In the genomic region with DNA sequence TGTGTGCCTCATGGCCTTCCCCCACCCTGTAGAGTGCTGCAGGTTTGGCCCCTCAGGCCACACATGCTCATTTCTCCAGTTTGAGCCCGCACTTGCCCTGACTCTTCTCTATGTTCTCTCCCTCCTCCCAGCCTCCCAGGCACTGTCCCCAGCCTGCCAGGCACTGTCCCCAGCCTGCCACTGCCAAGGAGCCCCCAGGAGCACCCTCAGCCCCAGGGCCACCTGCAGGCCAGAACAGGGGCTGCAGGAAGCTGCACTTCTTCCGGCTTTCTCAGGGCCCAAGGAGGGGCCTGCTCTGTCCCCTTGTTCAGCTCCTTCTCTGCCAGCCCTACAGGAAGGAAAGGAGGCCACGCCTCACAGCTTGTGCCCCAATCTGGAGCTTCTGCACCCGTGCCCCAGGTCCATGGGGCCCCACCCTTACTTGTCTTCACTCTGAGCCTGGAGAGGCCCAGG, we compare ENCODE assay signal across 11 cellular contexts. TPM values are rescaled to one million over a fixed set of nuclear protein-coding genes. Genes with fewer than 3 reads are reported as not detected.
DNase-seq lines count a peak whose midpoint lies in the region; ATAC-seq and TF ChIP-seq lines count a peak whose summit lies in the region.
"Had no signal": no experiment of that assay in that cellular context is flagged by ENCODE, and none has a peak within 500 bp of the region (broad histone marks: within the 10 kb centered on the region; RNA-seq: fewer than 3 reads in every experiment).

No MANE protein-coding gene starts in this region.

- no peak overlapping the region for H3K4me3 ChIP-seq in NT2/D1 (ENCODE audit: insufficient read length, low read depth)
- no peak overlapping the region for H3K4me3 ChIP-seq in epithelial cell of proximal tubule (ENCODE audit: low read depth, low read length)
- H3K4me3 ChIP-seq: heart left ventricle had no signal

- no peak for DNase-seq in activated CD8-positive, alpha-beta T cell treated with anti-CD3 and anti-CD28 coated beads for 36 hours
- no peak for DNase-seq in activated CD8-positive, alpha-beta T cell treated with anti-CD3 and anti-CD28 coated beads, Interleukin-2, amount 10 ng/mL, durations not matched to agents 7 days and 5 days
- DNase-seq in NT2/D1 (ENCODE audit: low read depth, low spot score) (no peak), epithelial cell of proximal tubule (ENCODE audit: low read depth) (no peak), NCI-H1105 (lab: John Stamatoyannopoulos, UW) (no peak)
- DNase-seq in stimulated activated effector memory CD8-positive, alpha-beta T cell treated with anti-CD3 and anti-CD28 coated beads, Interleukin-12 subunit alpha, Interleukin-12 subunit beta, amount 100 ng/mL, for 72 hours (ENCODE audit: low spot score in 2 of 2): peak in 1 of 2 donors; percentile 46
- no peak for DNase-seq in activated CD4-positive, alpha-beta memory T cell treated with anti-CD3 and anti-CD28 coated beads, Interleukin-2, amount 10 ng/mL, durations not matched to agents 7 days and 5 days
- no peak for DNase-seq in activated naive CD4-positive, alpha-beta T cell treated with anti-CD3 and anti-CD28 coated beads, Interleukin-2, amount 50 U/mL, for 16 hours
- DNase-seq: activated effector memory CD4-positive, alpha-beta T cell treated with Interleukin-2 at 50 U/mL for 16 hours; CD4-positive, alpha-beta T cell; heart left ventricle had no signal

- ATAC-seq in activated CD8-positive, alpha-beta T cell treated with anti-CD3 and anti-CD28 coated beads for 36 hours: peak; percentile 64
- no peak for ATAC-seq in activated CD8-positive, alpha-beta T cell treated with anti-CD3 and anti-CD28 coated beads, Interleukin-2, amount 10 ng/mL, durations not matched to agents 7 days and 5 days
- peak; percentile 15 for ATAC-seq in stimulated activated effector memory CD8-positive, alpha-beta T cell treated with anti-CD3 and anti-CD28 coated beads, Interleukin-12 subunit alpha, Interleukin-12 subunit beta, amount 100 ng/mL, for 72 hours

- H3K4me1 Mint-ChIP-seq in activated CD8-positive, alpha-beta T cell treated with anti-CD3 and anti-CD28 coated beads for 36 hours (ENCODE audit: low read depth): no peaks in the 10 kb centered on the region
- no peaks in the 10 kb centered on the region for H3K4me1 Mint-ChIP-seq in activated CD8-positive, alpha-beta T cell treated with anti-CD3 and anti-CD28 coated beads, Interleukin-2, amount 10 ng/mL, durations not matched to agents 7 days and 5 days (ENCODE audit: low read depth)
- no peaks in the 10 kb centered on the region for H3K4me1 Mint-ChIP-seq in stimulated activated effector memory CD8-positive, alpha-beta T cell treated with anti-CD3 and anti-CD28 coated beads, Interleukin-12 subunit alpha, Interleukin-12 subunit beta, amount 100 ng/mL, for 72 hours
- no peaks in the 10 kb centered on the region for H3K4me1 Mint-ChIP-seq in activated CD4-positive, alpha-beta memory T cell treated with anti-CD3 and anti-CD28 coated beads, Interleukin-2, amount 10 ng/mL, durations not matched to agents 7 days and 5 days

- H3K36me3 ChIP-seq in NT2/D1 (ENCODE audit: insufficient read depth, insufficient read length, low read length): no peaks in the 10 kb centered on the region
- H3K36me3 ChIP-seq: heart left ventricle had no signal

- no peaks in the 10 kb centered on the region for H3K27me3 Mint-ChIP-seq in activated CD8-positive, alpha-beta T cell treated with anti-CD3 and anti-CD28 coated beads for 36 hours
- H3K27me3 Mint-ChIP-seq in activated CD8-positive, alpha-beta T cell treated with anti-CD3 and anti-CD28 coated beads, Interleukin-2, amount 10 ng/mL, durations not matched to agents 7 days and 5 days (ENCODE audit: low read depth): no peaks in the 10 kb centered on the region
- no peaks in the 10 kb centered on the region for H3K27me3 Mint-ChIP-seq in activated CD4-positive, alpha-beta memory T cell treated with anti-CD3 and anti-CD28 coated beads, Interleukin-2, amount 10 ng/mL, durations not matched to agents 7 days and 5 days

- peak overlapping the region; percentile 64 for H3K9ac ChIP-seq in NT2/D1 (ENCODE audit: insufficient read length, low read depth)

- no peak overlapping the region for H3K27ac Mint-ChIP-seq in activated CD8-positive, alpha-beta T cell treated with anti-CD3 and anti-CD28 coated beads for 36 hours
- H3K27ac Mint-ChIP-seq in activated CD8-positive, alpha-beta T cell treated with anti-CD3 and anti-CD28 coated beads, Interleukin-2, amount 10 ng/mL, durations not matched to agents 7 days and 5 days: no peak overlapping the region
- no peak overlapping the region for H3K27ac Mint-ChIP-seq in stimulated activated effector memory CD8-positive, alpha-beta T cell treated with anti-CD3 and anti-CD28 coated beads, Interleukin-12 subunit alpha, Interleukin-12 subunit beta, amount 100 ng/mL, for 72 hours
- H3K27ac Mint-ChIP-seq in activated CD4-positive, alpha-beta memory T cell treated with anti-CD3 and anti-CD28 coated beads, Interleukin-2, amount 10 ng/mL, durations not matched to agents 7 days and 5 days: no peak overlapping the region
- H3K27ac Mint-ChIP-seq: CD4-positive, alpha-beta T cell had no signal

- H3K4me1 ChIP-seq in NT2/D1 (ENCODE audit: insufficient read depth, insufficient read length): peaks cover 8% of the 10 kb centered on the region
- H3K4me1 ChIP-seq: heart left ventricle had no signal

- H3K36me3 Mint-ChIP-seq in activated CD8-positive, alpha-beta T cell treated with anti-CD3 and anti-CD28 coated beads for 36 hours (ENCODE audit: low read depth): no peaks in the 10 kb centered on the region
- H3K36me3 Mint-ChIP-seq in activated CD8-positive, alpha-beta T cell treated with anti-CD3 and anti-CD28 coated beads, Interleukin-2, amount 10 ng/mL, durations not matched to agents 7 days and 5 days (ENCODE audit: low read depth): no peaks in the 10 kb centered on the region
- no peaks in the 10 kb centered on the region for H3K36me3 Mint-ChIP-seq in stimulated activated effector memory CD8-positive, alpha-beta T cell treated with anti-CD3 and anti-CD28 coated beads, Interleukin-12 subunit alpha, Interleukin-12 subunit beta, amount 100 ng/mL, for 72 hours
- no peaks in the 10 kb centered on the region for H3K36me3 Mint-ChIP-seq in activated CD4-positive, alpha-beta memory T cell treated with anti-CD3 and anti-CD28 coated beads, Interleukin-2, amount 10 ng/mL, durations not matched to agents 7 days and 5 days (ENCODE audit: low read depth)

- no peak overlapping the region for H3K4me3 Mint-ChIP-seq in activated CD8-positive, alpha-beta T cell treated with anti-CD3 and anti-CD28 coated beads for 36 hours
- H3K4me3 Mint-ChIP-seq in activated CD8-positive, alpha-beta T cell treated with anti-CD3 and anti-CD28 coated beads, Interleukin-2, amount 10 ng/mL, durations not matched to agents 7 days and 5 days: no peak overlapping the region
- H3K4me3 Mint-ChIP-seq in stimulated activated effector memory CD8-positive, alpha-beta T cell treated with anti-CD3 and anti-CD28 coated beads, Interleukin-12 subunit alpha, Interleukin-12 subunit beta, amount 100 ng/mL, for 72 hours: no peak overlapping the region
- H3K4me3 Mint-ChIP-seq in activated CD4-positive, alpha-beta memory T cell treated with anti-CD3 and anti-CD28 coated beads, Interleukin-2, amount 10 ng/mL, durations not matched to agents 7 days and 5 days: no peak overlapping the region
- H3K4me3 Mint-ChIP-seq: CD4-positive, alpha-beta T cell had no signal

- POLR2A ChIA-PET in activated CD8-positive, alpha-beta T cell treated with anti-CD3 and anti-CD28 coated beads for 36 hours (lab: Charles Lee): no interaction called here
- POLR2A ChIA-PET in activated CD8-positive, alpha-beta T cell treated with anti-CD3 and anti-CD28 coated beads, Interleukin-2, amount 10 ng/mL, durations not matched to agents 7 days and 5 days (lab: Charles Lee): no interaction called here
- POLR2A ChIA-PET in activated CD4-positive, alpha-beta memory T cell treated with anti-CD3 and anti-CD28 coated beads, Interleukin-2, amount 10 ng/mL, durations not matched to agents 7 days and 5 days (lab: Charles Lee): no interaction called here

- peaks cover 6% of the 10 kb centered on the region; the same call in 1 of the 2 replicates for H3K9me3 ChIP-seq in NT2/D1 (ENCODE audit: insufficient read depth, low read length)
- H3K9me3 ChIP-seq: heart left ventricle had no signal

- intact Hi-C loops in activated CD8-positive, alpha-beta T cell treated with anti-CD3 and anti-CD28 coated beads for 36 hours (cut with micrococcal nuclease): no loop called here

- CTCF ChIA-PET in activated CD8-positive, alpha-beta T cell treated with anti-CD3 and anti-CD28 coated beads for 36 hours (lab: Charles Lee): interaction anchor here (0.9 to 1.1 kb wide), 3 partner anchors 9 to 192 kb away, joined by 3 read pairs; no protein-coding TSS in a partner anchor
- CTCF ChIA-PET in activated CD8-positive, alpha-beta T cell treated with anti-CD3 and anti-CD28 coated beads, Interleukin-2, amount 10 ng/mL, durations not matched to agents 7 days and 5 days (lab: Charles Lee): no interaction called here
- CTCF ChIA-PET in activated CD4-positive, alpha-beta memory T cell treated with anti-CD3 and anti-CD28 coated beads, Interleukin-2, amount 10 ng/mL, durations not matched to agents 7 days and 5 days (lab: Charles Lee): no interaction called here

- H3K27me3 ChIP-seq in NT2/D1 (ENCODE audit: insufficient read depth, insufficient read length): no peaks in the 10 kb centered on the region

- H3K9me3 Mint-ChIP-seq in activated CD8-positive, alpha-beta T cell treated with anti-CD3 and anti-CD28 coated beads for 36 hours: no peaks in the 10 kb centered on the region
- no peaks in the 10 kb centered on the region for H3K9me3 Mint-ChIP-seq in activated CD8-positive, alpha-beta T cell treated with anti-CD3 and anti-CD28 coated beads, Interleukin-2, amount 10 ng/mL, durations not matched to agents 7 days and 5 days (ENCODE audit: insufficient read depth)
- no peaks in the 10 kb centered on the region for H3K9me3 Mint-ChIP-seq in stimulated activated effector memory CD8-positive, alpha-beta T cell treated with anti-CD3 and anti-CD28 coated beads, Interleukin-12 subunit alpha, Interleukin-12 subunit beta, amount 100 ng/mL, for 72 hours
- H3K9me3 Mint-ChIP-seq in activated CD4-positive, alpha-beta memory T cell treated with anti-CD3 and anti-CD28 coated beads, Interleukin-2, amount 10 ng/mL, durations not matched to agents 7 days and 5 days: no peaks in the 10 kb centered on the region
- H3K9me3 Mint-ChIP-seq: CD4-positive, alpha-beta T cell had no signal

- peak; percentile 14 for TF ChIP-seq CTCF in activated CD8-positive, alpha-beta T cell treated with anti-CD3 and anti-CD28 coated beads for 36 hours (IDR thresholded peaks at IDR 0.05)
- peak; percentile 38 for TF ChIP-seq CTCF in epithelial cell of proximal tubule (conservative IDR thresholded peaks at IDR 0.05; ENCODE audit: low read depth, low read length)

RNA-seq across cellular contexts. Expression of a gene that starts 31.6 kb away (rescaled TPM):
- not detected for total RNA-seq in activated CD8-positive, alpha-beta T cell treated with anti-CD3 and anti-CD28 coated beads for 36 hours
- total RNA-seq in activated CD8-positive, alpha-beta T cell treated with anti-CD3 and anti-CD28 coated beads, Interleukin-2, amount 10 ng/mL, durations not matched to agents 7 days and 5 days: not detected
- 0.17 and 0.36 TPM in 2 replicates for total RNA-seq in epithelial cell of proximal tubule
- total RNA-seq in activated CD4-positive, alpha-beta memory T cell treated with anti-CD3 and anti-CD28 coated beads, Interleukin-2, amount 10 ng/mL, durations not matched to agents 7 days and 5 days: not detected
